In the genomic region with DNA sequence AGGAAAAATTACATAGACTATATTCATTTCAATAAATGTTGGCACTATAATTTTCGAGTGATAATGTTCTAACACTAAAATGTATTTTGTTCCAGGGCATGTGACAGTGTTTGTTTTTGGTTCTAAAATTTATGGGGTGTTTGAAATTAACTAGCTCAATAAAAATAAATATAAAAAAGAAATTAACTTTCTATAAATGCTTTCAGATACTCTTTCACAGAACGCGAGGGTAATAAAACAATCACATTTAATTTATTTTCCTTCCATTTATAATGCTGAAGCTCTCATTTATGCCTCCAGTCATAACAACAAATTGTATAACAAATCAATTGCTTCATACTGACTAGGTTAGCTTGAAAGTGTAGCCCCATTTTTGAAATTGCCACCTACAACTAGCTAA, we compare ENCODE assay signal across 22 cellular contexts.
A peak's percentile ranks its signal among the peaks of the same experiment; 100 is the strongest.
DNase-seq lines count a peak whose midpoint lies in the region; ATAC-seq and TF ChIP-seq lines count a peak whose summit lies in the region.
"Had no signal": no experiment of that assay in that cellular context is flagged by ENCODE, and none has a peak within 500 bp of the region (broad histone marks: within the 10 kb centered on the region; RNA-seq: fewer than 3 reads in every experiment).

No MANE protein-coding gene starts in this region.

- peaks cover 21 to 24% of the 10 kb centered on the region in 2 experiments; a peak in 3 of 4 replicates for H3K4me1 ChIP-seq in HCT116 (ENCODE audit: control insufficient read depth in 1 of 2, insufficient read depth in 2 of 2, low read length in 2 of 2)
- peaks cover 13% of the 10 kb centered on the region for H3K4me1 ChIP-seq in PC-9 (replicated peaks; ENCODE audit: insufficient read depth)
- H3K4me1 ChIP-seq: BE2C, BLaER1 had no signal

- H3K4me1 Mint-ChIP-seq in activated naive CD4-positive, alpha-beta T cell treated with anti-CD3 and anti-CD28 coated beads for 36 hours (ENCODE audit: low read depth) = no peaks in the 10 kb centered on the region
- H3K4me1 Mint-ChIP-seq: CD14-positive monocyte; CD4-positive, alpha-beta memory T cell; CD4-positive, CD25-positive, alpha-beta regulatory T cell; CD8-positive, alpha-beta memory T cell had no signal

- H3K36me3 Mint-ChIP-seq in activated naive CD4-positive, alpha-beta T cell treated with anti-CD3 and anti-CD28 coated beads for 36 hours (ENCODE audit: low read depth) = no peaks in the 10 kb centered on the region
- H3K36me3 Mint-ChIP-seq: CD14-positive monocyte; CD4-positive, alpha-beta memory T cell; CD4-positive, CD25-positive, alpha-beta regulatory T cell; CD8-positive, alpha-beta memory T cell had no signal

- intact Hi-C loops in HCT116 (cut with micrococcal nuclease) (no loop called here), PC-9 (cut with micrococcal nuclease; ENCODE audit: unreplicated experiment) (no loop called here)
- intact Hi-C loops in activated naive CD4-positive, alpha-beta T cell treated with anti-CD3 and anti-CD28 coated beads for 36 hours (cut with micrococcal nuclease) = no loop called here

- H3K9me3 Mint-ChIP-seq in activated naive CD4-positive, alpha-beta T cell treated with anti-CD3 and anti-CD28 coated beads for 36 hours = no peaks in the 10 kb centered on the region
- H3K9me3 Mint-ChIP-seq: CD4-positive, alpha-beta memory T cell; CD4-positive, CD25-positive, alpha-beta regulatory T cell; CD8-positive, alpha-beta memory T cell had no signal

- TF ChIP-seq CTCF in 22Rv1 (IDR thresholded peaks at IDR 0.05) (no peak), HCT116 (IDR thresholded peaks at IDR 0.05 in 2 of 3, conservative IDR thresholded peaks at IDR 0.05 in 1 of 3; ENCODE audit: borderline replicate concordance in 1 of 3, insufficient read depth in 1 of 3, low read depth in 2 of 3, low read length in 2 of 3) (no peak), PC-9 (conservative IDR thresholded peaks at IDR 0.05) (no peak)

- H3K27me3 Mint-ChIP-seq in activated naive CD4-positive, alpha-beta T cell treated with anti-CD3 and anti-CD28 coated beads for 36 hours (ENCODE audit: low read depth) = no peaks in the 10 kb centered on the region
- H3K27me3 Mint-ChIP-seq: CD4-positive, alpha-beta memory T cell; CD4-positive, CD25-positive, alpha-beta regulatory T cell had no signal

- H4K20me1 ChIP-seq in HCT116 (ENCODE audit: insufficient read depth) = no peaks in the 10 kb centered on the region
- no peaks in the 10 kb centered on the region for H4K20me1 ChIP-seq in PC-9 (ENCODE audit: insufficient read depth)
- H4K20me1 ChIP-seq: BLaER1 had no signal

- RAD21 ChIA-PET in HCT116 (lab: Charles Lee; ENCODE audit: low non-redundant PET in 1 of 2, low total read pairs in 2 of 2, uncharacterized antibody in 2 of 2, unreplicated experiment in 2 of 2) = no interaction called here

- H3K9ac ChIP-seq in HCT116 (ENCODE audit: low read length) = no peak overlapping the region
- H3K9ac ChIP-seq: BLaER1 had no signal

- H3K79me2 ChIP-seq in HCT116 (ENCODE audit: insufficient read depth, low read length) = no peaks in the 10 kb centered on the region
- no peaks in the 10 kb centered on the region for H3K79me2 ChIP-seq in PC-9 (ENCODE audit: low read depth)

- POLR2A ChIA-PET in HCT116 (lab: Charles Lee) = no interaction called here
- POLR2A ChIA-PET in HEK293T (lab: Yijun Ruan, JAX) = no interaction called here
- POLR2A ChIA-PET in PC-9 (lab: Charles Lee; ENCODE audit: unreplicated experiment) = no interaction called here

- H3K27ac ChIP-seq in 22Rv1 (peak overlapping the region; percentile 65), HCT116 (ENCODE audit: low read depth, low read length) (peak overlapping the region; percentile 58; the same call in 1 of the 2 replicates), PC-9 (peak overlapping the region; percentile 53)
- H3K27ac ChIP-seq: BLaER1 had no signal

- H3K27ac Mint-ChIP-seq in activated naive CD4-positive, alpha-beta T cell treated with anti-CD3 and anti-CD28 coated beads for 36 hours = no peak overlapping the region
- H3K27ac Mint-ChIP-seq: CD14-positive monocyte; CD4-positive, alpha-beta memory T cell; CD4-positive, CD25-positive, alpha-beta regulatory T cell; CD8-positive, alpha-beta memory T cell had no signal

- H3K9me2 ChIP-seq in HCT116 (ENCODE audit: insufficient read depth) (0 out of 2 replicates have a peak, but pooled peaks cover 4% of the 10 kb centered on the region), PC-9 (ENCODE audit: insufficient read depth) (no peaks in the 10 kb centered on the region)

- peak overlapping the region; percentile 60 for H2AFZ ChIP-seq in HCT116 (ENCODE audit: low read depth, low read length, poor library complexity, severe bottlenecking)
- no peak overlapping the region for H2AFZ ChIP-seq in PC-9

- CTCF ChIA-PET in HCT116 (lab: Charles Lee) (no interaction called here), HEK293T (lab: Yijun Ruan, JAX) (no interaction called here), PC-9 (lab: Charles Lee) (no interaction called here)
- CTCF ChIA-PET in activated naive CD4-positive, alpha-beta T cell treated with anti-CD3 and anti-CD28 coated beads for 36 hours (lab: Charles Lee) = interaction anchor here (0.6 kb wide), 1 partner anchor 477 kb away, joined by 4 read pairs; no protein-coding TSS in a partner anchor

- TF ChIP-seq RAD21 in HCT116 (IDR thresholded peaks at IDR 0.05; ENCODE audit: low read depth) = no peak

- no peak for DNase-seq in HCT116 (ENCODE audit: low read depth, low spot score)
- no peak for DNase-seq in HEK293T (ENCODE audit: extremely low spot score)
- DNase-seq in PC-9 = no peak
- DNase-seq in GM03348 (ENCODE audit: low spot score) = no peak
- no peak for DNase-seq in NCI-H1105 treated with DMSO at 0.1 percent for 48 hours (lab: John Stamatoyannopoulos, UW)
- DNase-seq in DMS114 treated with DMSO at 0.1 percent for 48 hours (lab: John Stamatoyannopoulos, UW; ENCODE audit: unreplicated experiment) = no peak
- no peak for DNase-seq in activated naive CD4-positive, alpha-beta T cell treated with anti-CD3 and anti-CD28 coated beads for 36 hours
- DNase-seq: 8988T; ACHN; BE2C; C1 segment of cervical spinal cord; CD4-positive, alpha-beta memory T cell; CD4-positive, CD25-positive, alpha-beta regulatory T cell; CD8-positive, alpha-beta memory T cell; COR-L47; DMS153; DMS79 treated with DMSO at 0.1 percent for 48 hours; GF-D8 had no signal

- no peak overlapping the region for H3K4me3 Mint-ChIP-seq in activated naive CD4-positive, alpha-beta T cell treated with anti-CD3 and anti-CD28 coated beads for 36 hours
- H3K4me3 Mint-ChIP-seq: CD14-positive monocyte; CD4-positive, alpha-beta memory T cell; CD4-positive, CD25-positive, alpha-beta regulatory T cell; CD8-positive, alpha-beta memory T cell had no signal

- H3K4me3 ChIP-seq in HCT116 (replicated peaks in 1 of 2; ENCODE audit: low read depth in 1 of 2, low read length in 2 of 2) (peak overlapping the region in 1 of 2 experiments; percentile 21; a peak in 1 of 4 replicates), PC-9 (no peak overlapping the region)
- H3K4me3 ChIP-seq: BLaER1, GM12878 had no signal

- H3F3A ChIP-seq in PC-9 (ENCODE audit: insufficient read depth, low read depth) = 0 out of 2 replicates have a peak, but pooled peaks cover 9% of the 10 kb centered on the region

- no peak for TF ChIP-seq POLR2A in HCT116 (IDR thresholded peaks at IDR 0.05; ENCODE audit: borderline replicate concordance, extremely low read depth, insufficient read depth, insufficient read length)

- H3K9me3 ChIP-seq in HCT116 (ENCODE audit: control insufficient read depth in 1 of 2, insufficient read depth in 1 of 2, low read depth in 1 of 2, low read length in 2 of 2) (no peaks in the 10 kb centered on the region), PC-9 (ENCODE audit: insufficient read depth, low read depth) (no peaks in the 10 kb centered on the region)
- H3K9me3 ChIP-seq: BE2C, BLaER1 had no signal

- BruUV-seq in HCT116 (replicated peaks; lab: Mats Ljungman, UMichigan) = no TSS peak
- no TSS peak for BruUV-seq in PC-9 (replicated peaks; lab: Mats Ljungman, UMichigan)

- no peaks in the 10 kb centered on the region for H3K27me3 ChIP-seq in HCT116 (ENCODE audit: insufficient read depth, low read length)
- H3K27me3 ChIP-seq in PC-9 (ENCODE audit: insufficient read depth, low read depth) = no peaks in the 10 kb centered on the region
- H3K27me3 ChIP-seq: BE2C, BLaER1 had no signal

- H3K4me2 ChIP-seq in HCT116 (ENCODE audit: low read length) = peak overlapping the region; percentile 69
- peak overlapping the region; percentile 62 for H3K4me2 ChIP-seq in PC-9
- H3K4me2 ChIP-seq: BLaER1 had no signal

- ATAC-seq in HCT116 = no peak
- ATAC-seq: GM12878 had no signal

- H3K36me3 ChIP-seq in HCT116 (ENCODE audit: control insufficient read depth in 1 of 2, insufficient read depth in 2 of 2, low read length in 2 of 2) (no peaks in the 10 kb centered on the region), PC-9 (ENCODE audit: low read depth) (no peaks in the 10 kb centered on the region)
- H3K36me3 ChIP-seq: BE2C, BLaER1 had no signal

TF ChIP-seq in HCT116, 20 proteins besides CTCF, POLR2A, EP300 and RAD21 (continues in another document):
- no peak for TF ChIP-seq ZFX (IDR thresholded peaks at IDR 0.05)
- TF ChIP-seq, protein P1, sequence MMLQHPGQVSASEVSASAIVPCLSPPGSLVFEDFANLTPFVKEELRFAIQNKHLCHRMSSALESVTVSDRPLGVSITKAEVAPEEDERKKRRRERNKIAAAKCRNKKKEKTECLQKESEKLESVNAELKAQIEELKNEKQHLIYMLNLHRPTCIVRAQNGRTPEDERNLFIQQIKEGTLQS (IDR thresholded peaks at IDR 0.05) = no peak
- no peak for TF ChIP-seq YY1 (IDR thresholded peaks at IDR 0.05; ENCODE audit: extremely low read depth, insufficient replicate concordance, low read depth, low read length)
- TF ChIP-seq FOSL1 (IDR thresholded peaks at IDR 0.05; ENCODE audit: low read depth) = no peak

TF ChIP-seq in HEK293T, 16 proteins besides CTCF, POLR2A, EP300 and RAD21:
- TF ChIP-seq LEF1 (IDR thresholded peaks at IDR 0.05; ENCODE audit: borderline replicate concordance) (no peak), L3MBTL2 (conservative IDR thresholded peaks at IDR 0.05) (no peak), FOXA1 (IDR thresholded peaks at IDR 0.05) (no peak), SUZ12 (IDR thresholded peaks at IDR 0.05) (no peak), FOXM1 (IDR thresholded peaks at IDR 0.05; ENCODE audit: borderline replicate concordance) (no peak), NFRKB (IDR thresholded peaks at IDR 0.05) (no peak), HDGF (IDR thresholded peaks at IDR 0.05; ENCODE audit: borderline replicate concordance) (no peak)
- TF ChIP-seq, protein P2, sequence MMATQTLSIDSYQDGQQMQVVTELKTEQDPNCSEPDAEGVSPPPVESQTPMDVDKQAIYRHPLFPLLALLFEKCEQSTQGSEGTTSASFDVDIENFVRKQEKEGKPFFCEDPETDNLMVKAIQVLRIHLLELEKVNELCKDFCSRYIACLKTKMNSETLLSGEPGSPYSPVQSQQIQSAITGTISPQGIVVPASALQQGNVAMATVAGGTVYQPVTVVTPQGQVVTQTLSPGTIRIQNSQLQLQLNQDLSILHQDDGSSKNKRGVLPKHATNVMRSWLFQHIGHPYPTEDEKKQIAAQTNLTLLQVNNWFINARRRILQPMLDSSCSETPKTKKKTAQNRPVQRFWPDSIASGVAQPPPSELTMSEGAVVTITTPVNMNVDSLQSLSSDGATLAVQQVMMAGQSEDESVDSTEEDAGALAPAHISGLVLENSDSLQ (IDR thresholded peaks at IDR 0.05) = peak; percentile 67
